Comparison of ENCODE assay signal across 1 cellular context in genomic region chr12:11826607-11827006, GRCh38.
TF ChIP-seq lines count a peak whose summit lies in the region.

No MANE protein-coding gene starts in this region.

TF ChIP-seq in H1, 55 proteins besides CTCF, POLR2A, EP300 and RAD21:
- TF ChIP-seq NRF1 (IDR thresholded peaks at IDR 0.05; ENCODE audit: low read depth, low read length) = no peak
- TF ChIP-seq TEAD4 (IDR thresholded peaks at IDR 0.05; ENCODE audit: low read depth, low read length) = no peak
- TF ChIP-seq CHD1 (IDR thresholded peaks at IDR 0.05; ENCODE audit: low read depth, low read length) = no peak
- no peak for TF ChIP-seq KDM1A (IDR thresholded peaks at IDR 0.05; ENCODE audit: borderline replicate concordance, low read length)
- no peak for TF ChIP-seq JUND (IDR thresholded peaks at IDR 0.05; ENCODE audit: low read length)
- no peak for TF ChIP-seq BCL11A (IDR thresholded peaks at IDR 0.05; ENCODE audit: low read depth in 2 of 2, low read length in 2 of 2)
- no peak for TF ChIP-seq SRF (IDR thresholded peaks at IDR 0.05; ENCODE audit: low read depth, low read length)
- TF ChIP-seq TBP (IDR thresholded peaks at IDR 0.05; ENCODE audit: low read depth, low read length) = no peak
- TF ChIP-seq, protein P1, sequence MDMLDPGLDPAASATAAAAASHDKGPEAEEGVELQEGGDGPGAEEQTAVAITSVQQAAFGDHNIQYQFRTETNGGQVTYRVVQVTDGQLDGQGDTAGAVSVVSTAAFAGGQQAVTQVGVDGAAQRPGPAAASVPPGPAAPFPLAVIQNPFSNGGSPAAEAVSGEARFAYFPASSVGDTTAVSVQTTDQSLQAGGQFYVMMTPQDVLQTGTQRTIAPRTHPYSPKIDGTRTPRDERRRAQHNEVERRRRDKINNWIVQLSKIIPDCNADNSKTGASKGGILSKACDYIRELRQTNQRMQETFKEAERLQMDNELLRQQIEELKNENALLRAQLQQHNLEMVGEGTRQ (IDR thresholded peaks at IDR 0.05; ENCODE audit: low read length) = no peak
TF ChIP-seq in H1: peak in this region for 0.
